8 cellular contexts compared by ENCODE assay signal in genomic region chr7:872685-873084, GRCh38. TPM values are rescaled to one million over a fixed set of nuclear protein-coding genes. Genes with fewer than 3 reads are reported as not detected.
DNase-seq lines count a peak whose midpoint lies in the region; ATAC-seq and TF ChIP-seq lines count a peak whose summit lies in the region.
"Not testable (repeated sequence)": the region's sequence is repeated elsewhere in the genome, so short reads cannot be mapped to it uniquely, and the experiment has no call there.

No MANE protein-coding gene starts in this region.

- H3K4me1 Mint-ChIP-seq in neural crest cell: not testable (repeated sequence)
- H3K4me1 Mint-ChIP-seq in stimulated activated naive B cell treated with anti-CD40 and anti-IgM and Interleukin-4, amounts not matched to agents 10 μg/mL and 1 μg/mL and 100 μg/mL, for 72 hours: peaks cover 16 to 39% of the 10 kb centered on the region in 2 donors

- not testable (repeated sequence) for H3K27me3 ChIP-seq in ascending aorta; endocrine pancreas (ENCODE audit: control insufficient read depth, insufficient read depth, low read length); cardiac muscle cell; uterus

- intact Hi-C loops in ascending aorta (cut with DNase I): loop anchor here (1.0 to 10.0 kb wide), 4 partner anchors 86 to 662 kb away; partner anchors contain the start of gene MAFK
- intact Hi-C loops in uterus (cut with DNase I; ENCODE audit: low total_unique reads): loop anchor here (10.0 kb wide), 1 partner anchor 88 kb away; no protein-coding TSS in a partner anchor

- H3K4me3 Mint-ChIP-seq in neural crest cell; stimulated activated naive B cell treated with anti-CD40 and anti-IgM and Interleukin-4, amounts not matched to agents 10 μg/mL and 1 μg/mL and 100 μg/mL, for 72 hours: not testable (repeated sequence)

- H3K27me3 Mint-ChIP-seq in neural crest cell (ENCODE audit: low read depth); stimulated activated naive B cell treated with anti-CD40 and anti-IgM and Interleukin-4, amounts not matched to agents 10 μg/mL and 1 μg/mL and 100 μg/mL, for 72 hours: not testable (repeated sequence)

- H3K4me1 ChIP-seq in ascending aorta: peaks cover 3 to 24% of the 10 kb centered on the region in 2 donors
- H3K4me1 ChIP-seq in endocrine pancreas (ENCODE audit: control insufficient read depth, insufficient read depth, low read length): not testable (repeated sequence)
- peaks cover 14% of the 10 kb centered on the region for H3K4me1 ChIP-seq in cardiac muscle cell (ENCODE audit: low read depth)
- H3K4me1 ChIP-seq in uterus: peaks cover 14 to 15% of the 10 kb centered on the region in 2 donors

- not testable (repeated sequence) for ATAC-seq in stimulated activated naive B cell treated with anti-CD40 and anti-IgM and Interleukin-4, amounts not matched to agents 10 μg/mL and 1 μg/mL and 100 μg/mL, for 72 hours (replicated peaks)

- not testable (repeated sequence) for H3K9me3 Mint-ChIP-seq in neural crest cell; stimulated activated naive B cell treated with anti-CD40 and anti-IgM and Interleukin-4, amounts not matched to agents 10 μg/mL and 1 μg/mL and 100 μg/mL, for 72 hours

- peak overlapping the region; percentile 66 for H3K27ac ChIP-seq in C4-2B
- H3K27ac ChIP-seq in VCaP: peak overlapping the region; percentile 74
- H3K27ac ChIP-seq in ascending aorta: peak overlapping the region; percentile 47 to 66
- peak overlapping the region; percentile 85 for H3K27ac ChIP-seq in cardiac muscle cell
- peak overlapping the region; percentile 77 to 88 for H3K27ac ChIP-seq in uterus

- not testable (repeated sequence) for TF ChIP-seq CTCF in C4-2B (conservative IDR thresholded peaks at IDR 0.05); VCaP (conservative IDR thresholded peaks at IDR 0.05); ascending aorta (IDR thresholded peaks at IDR 0.05); cardiac muscle cell (IDR thresholded peaks at IDR 0.05; ENCODE audit: low read depth, low read length); neural crest cell (conservative IDR thresholded peaks at IDR 0.05); uterus (IDR thresholded peaks at IDR 0.05)

- peaks cover 27% of the 10 kb centered on the region for H3K36me3 Mint-ChIP-seq in neural crest cell (ENCODE audit: low read depth)
- H3K36me3 Mint-ChIP-seq in stimulated activated naive B cell treated with anti-CD40 and anti-IgM and Interleukin-4, amounts not matched to agents 10 μg/mL and 1 μg/mL and 100 μg/mL, for 72 hours: peaks cover 35 to 50% of the 10 kb centered on the region in 2 donors

- H3K36me3 ChIP-seq in ascending aorta: peaks cover 29 to 46% of the 10 kb centered on the region in 2 donors
- H3K36me3 ChIP-seq in endocrine pancreas (ENCODE audit: control insufficient read depth, insufficient read depth, low read length); uterus: not testable (repeated sequence)
- peaks cover 18% of the 10 kb centered on the region for H3K36me3 ChIP-seq in cardiac muscle cell

- not testable (repeated sequence) for DNase-seq in ascending aorta (ENCODE audit: low spot score in 2 of 2); cardiac muscle cell (ENCODE audit: low read depth in 1 of 2, low spot score in 1 of 2); neural crest cell (ENCODE audit: low read depth, low spot score); stimulated activated naive B cell treated with anti-CD40 and anti-IgM and Interleukin-4, amounts not matched to agents 10 μg/mL and 1 μg/mL and 100 μg/mL, for 72 hours; uterus

- not testable (repeated sequence) for TF ChIP-seq POLR2A in uterus (IDR thresholded peaks at IDR 0.05)

- H3K4me3 ChIP-seq in ascending aorta; endocrine pancreas (ENCODE audit: control insufficient read depth, insufficient read depth, low read length); cardiac muscle cell; uterus: not testable (repeated sequence)

- H3K9ac ChIP-seq in endocrine pancreas (ENCODE audit: control insufficient read depth, insufficient read depth, low read length): peak overlapping the region; percentile 22

- not testable (repeated sequence) for H3K9me3 ChIP-seq in ascending aorta; endocrine pancreas (ENCODE audit: control insufficient read depth, low read length); cardiac muscle cell (ENCODE audit: low read depth); uterus

- H3K27ac Mint-ChIP-seq in neural crest cell (ENCODE audit: unreplicated experiment): peak overlapping the region; percentile 12
- H3K27ac Mint-ChIP-seq in stimulated activated naive B cell treated with anti-CD40 and anti-IgM and Interleukin-4, amounts not matched to agents 10 μg/mL and 1 μg/mL and 100 μg/mL, for 72 hours: peak overlapping the region; percentile 3

RNA-seq across cellular contexts. Expression of gene GET4, which starts 3.7 kb away (rescaled TPM):
- total RNA-seq in ascending aorta (4.2 TPM), cardiac muscle cell (45.3 and 55.0 TPM in 2 replicates), neural crest cell (50.4 and 55.2 TPM in 2 replicates), uterus (10 to 100 TPM in 3 of 4 donors, 1 to 10 TPM in 1; 6.1 to 39.4 (median 26.7) TPM)
- polyA plus RNA-seq in cardiac muscle cell: 75.4 and 82.6 TPM in 2 replicates

RNA-seq across cellular contexts. Expression of gene SUN1, which starts 40.4 kb away (rescaled TPM):
- total RNA-seq in ascending aorta (186 TPM), cardiac muscle cell (172 and 188 TPM in 2 replicates), neural crest cell (99.9 and 101 TPM in 2 replicates), uterus (100 to 1,000 TPM; 139 to 624 (median 446) TPM)
- 152 and 172 TPM in 2 replicates for polyA plus RNA-seq in cardiac muscle cell
